ENCODE assay signal across 23 cellular contexts in the genomic region with DNA sequence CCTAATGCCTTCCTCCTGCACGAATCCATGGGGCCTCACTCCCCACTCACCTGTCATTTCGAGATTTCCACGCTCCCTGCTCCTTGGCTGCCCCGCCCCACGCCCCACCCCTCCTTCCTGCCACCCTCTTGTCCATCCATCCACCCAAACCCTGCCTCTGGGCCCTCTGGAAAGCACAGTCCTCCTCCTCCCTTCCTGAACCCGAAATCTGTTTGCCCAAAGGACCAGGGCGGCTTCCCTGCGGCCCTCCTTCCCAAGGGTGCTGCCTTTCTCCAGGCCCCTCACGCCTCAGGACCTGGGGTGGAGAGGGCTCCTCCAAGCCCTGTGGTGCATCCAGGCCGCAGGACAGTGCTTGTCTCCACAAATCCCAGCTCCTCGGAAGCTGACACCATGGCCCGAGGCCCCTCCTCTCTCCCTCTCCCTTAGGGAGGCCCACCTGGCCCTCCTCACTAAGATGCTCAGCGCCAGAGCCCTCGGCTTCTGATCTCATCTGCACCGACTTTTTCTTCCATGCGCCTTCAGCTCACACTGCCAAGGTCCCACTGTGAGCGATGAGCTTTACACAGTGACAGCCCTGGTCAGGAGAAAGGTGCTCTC. TPM values are rescaled to one million over a fixed set of nuclear protein-coding genes. Genes with fewer than 3 reads are reported as not detected.
A peak's percentile ranks its signal among the peaks of the same experiment; 100 is the strongest.
DNase-seq lines count a peak whose midpoint lies in the region; ATAC-seq and TF ChIP-seq lines count a peak whose summit lies in the region.
"Had no signal": no experiment of that assay in that cellular context is flagged by ENCODE, and none has a peak within 500 bp of the region (broad histone marks: within the 10 kb centered on the region; RNA-seq: fewer than 3 reads in every experiment).

No MANE protein-coding gene starts in this region.

- peaks cover 4% of the 10 kb centered on the region for H3K4me1 ChIP-seq in osteoblast (ENCODE audit: insufficient read depth, low read length)

- no peaks in the 10 kb centered on the region for H3K36me3 ChIP-seq in osteoblast (ENCODE audit: insufficient read depth, low read length)
- H3K36me3 ChIP-seq: BLaER1 treated with 17β-estradiol and CSF1 and Interleukin-3, amounts not matched to agents 10 nM and 100 nM had no signal

- no peak overlapping the region for H3K27ac Mint-ChIP-seq in activated naive CD8-positive, alpha-beta T cell treated with anti-CD3 and anti-CD28 coated beads, Interleukin-2, amount 10 ng/mL, durations not matched to agents 7 days and 5 days
- H3K27ac Mint-ChIP-seq in activated naive CD8-positive, alpha-beta T cell treated with anti-CD3 and anti-CD28 coated beads for 36 hours: no peak overlapping the region
- H3K27ac Mint-ChIP-seq in dendritic cell treated with granulocyte-macrophage colony-stimulating factor and Interleukin-4, amounts not matched to agents 40 ng/mL and 50 ng/mL, for 4 days: peak overlapping the region; percentile 75
- no peak overlapping the region for H3K27ac Mint-ChIP-seq in natural killer cell
- H3K27ac Mint-ChIP-seq: CD8-positive, alpha-beta T cell had no signal

- peaks cover 6% of the 10 kb centered on the region for H3K27me3 Mint-ChIP-seq in activated naive CD8-positive, alpha-beta T cell treated with anti-CD3 and anti-CD28 coated beads, Interleukin-2, amount 10 ng/mL, durations not matched to agents 7 days and 5 days
- peaks cover 14% of the 10 kb centered on the region for H3K27me3 Mint-ChIP-seq in activated naive CD8-positive, alpha-beta T cell treated with anti-CD3 and anti-CD28 coated beads for 36 hours
- peaks cover 18% of the 10 kb centered on the region for H3K27me3 Mint-ChIP-seq in dendritic cell treated with granulocyte-macrophage colony-stimulating factor and Interleukin-4, amounts not matched to agents 40 ng/mL and 50 ng/mL, for 4 days
- H3K27me3 Mint-ChIP-seq in natural killer cell (ENCODE audit: low read depth in 2 of 2): peaks cover 12 to 13% of the 10 kb centered on the region in 2 donors

- H3K79me2 ChIP-seq in osteoblast (ENCODE audit: insufficient read depth, low read length): no peaks in the 10 kb centered on the region

- DNase-seq in activated naive CD8-positive, alpha-beta T cell treated with anti-CD3 and anti-CD28 coated beads, Interleukin-2, amount 10 ng/mL, durations not matched to agents 7 days and 5 days: peak; percentile 10
- no peak for DNase-seq in activated naive CD8-positive, alpha-beta T cell treated with anti-CD3 and anti-CD28 coated beads for 36 hours
- peak; percentile 38 to 83 for DNase-seq in NCI-H524 (lab: John Stamatoyannopoulos, UW)
- DNase-seq in osteoblast (ENCODE audit: insufficient read length, low spot score, missing footprints): peak; percentile 27
- DNase-seq in activated effector memory CD4-positive, alpha-beta T cell treated with Interleukin-2 at 50 U/mL for 16 hours: no peak
- no peak for DNase-seq in natural killer cell
- DNase-seq: Calu3; CD8-positive, alpha-beta T cell; GF-D8; NCI-H1092 treated with DMSO at 0.1 percent for 48 hours; NCI-H146; NCI-H2029 treated with DMSO at 0.1 percent for 48 hours; NCI-H2171 treated with DMSO at 0.1 percent for 48 hours; NCI-H446; OCI-M1; RPMI8226; SIG-M5 had no signal

- no peak overlapping the region for H3K4me3 Mint-ChIP-seq in activated naive CD8-positive, alpha-beta T cell treated with anti-CD3 and anti-CD28 coated beads, Interleukin-2, amount 10 ng/mL, durations not matched to agents 7 days and 5 days
- H3K4me3 Mint-ChIP-seq in activated naive CD8-positive, alpha-beta T cell treated with anti-CD3 and anti-CD28 coated beads for 36 hours: no peak overlapping the region
- no peak overlapping the region for H3K4me3 Mint-ChIP-seq in dendritic cell treated with granulocyte-macrophage colony-stimulating factor and Interleukin-4, amounts not matched to agents 40 ng/mL and 50 ng/mL, for 4 days
- H3K4me3 Mint-ChIP-seq in natural killer cell: no peak overlapping the region
- H3K4me3 Mint-ChIP-seq: CD8-positive, alpha-beta T cell had no signal

- H3K27ac ChIP-seq in osteoblast (ENCODE audit: low read depth, low read length): no peak overlapping the region
- H3K27ac ChIP-seq: BLaER1 treated with 17β-estradiol and CSF1 and Interleukin-3, amounts not matched to agents 10 nM and 100 nM had no signal

- no peaks in the 10 kb centered on the region for H4K20me1 ChIP-seq in osteoblast (ENCODE audit: insufficient read depth, low read length)
- H4K20me1 ChIP-seq: BLaER1 treated with 17β-estradiol and CSF1 and Interleukin-3, amounts not matched to agents 10 nM and 100 nM had no signal

- H3K9me3 Mint-ChIP-seq in activated naive CD8-positive, alpha-beta T cell treated with anti-CD3 and anti-CD28 coated beads, Interleukin-2, amount 10 ng/mL, durations not matched to agents 7 days and 5 days: no peaks in the 10 kb centered on the region
- H3K9me3 Mint-ChIP-seq in activated naive CD8-positive, alpha-beta T cell treated with anti-CD3 and anti-CD28 coated beads for 36 hours: no peaks in the 10 kb centered on the region
- H3K9me3 Mint-ChIP-seq in dendritic cell treated with granulocyte-macrophage colony-stimulating factor and Interleukin-4, amounts not matched to agents 40 ng/mL and 50 ng/mL, for 4 days: no peaks in the 10 kb centered on the region
- no peaks in the 10 kb centered on the region for H3K9me3 Mint-ChIP-seq in natural killer cell
- H3K9me3 Mint-ChIP-seq: CD8-positive, alpha-beta T cell had no signal

- no peak overlapping the region for H2AFZ ChIP-seq in osteoblast (ENCODE audit: low read length)

- POLR2A ChIA-PET in activated naive CD8-positive, alpha-beta T cell treated with anti-CD3 and anti-CD28 coated beads, Interleukin-2, amount 10 ng/mL, durations not matched to agents 7 days and 5 days (lab: Charles Lee): no interaction called here

- no peak for ATAC-seq in activated naive CD8-positive, alpha-beta T cell treated with anti-CD3 and anti-CD28 coated beads, Interleukin-2, amount 10 ng/mL, durations not matched to agents 7 days and 5 days (ENCODE audit: low read depth)
- ATAC-seq in HG03521 (IDR thresholded peaks at IDR 0.05; ENCODE audit: unreplicated experiment): no peak
- ATAC-seq in natural killer cell: no peak
- ATAC-seq: CD8-positive, alpha-beta T cell; GM12878 had no signal

- H3K4me3 ChIP-seq in osteoblast (ENCODE audit: insufficient read depth, low read length): no peak overlapping the region
- H3K4me3 ChIP-seq: BLaER1 treated with 17β-estradiol and CSF1 and Interleukin-3, amounts not matched to agents 10 nM and 100 nM; GM12878 had no signal

- TF ChIP-seq CTCF in osteoblast (IDR thresholded peaks at IDR 0.05; ENCODE audit: extremely low read depth, low read depth, low read length): no peak
- TF ChIP-seq CTCF in natural killer cell (IDR thresholded peaks at IDR 0.05): no peak

- intact Hi-C loops in dendritic cell treated with granulocyte-macrophage colony-stimulating factor and Interleukin-4, amounts not matched to agents 40 ng/mL and 50 ng/mL, for 4 days (cut with micrococcal nuclease): no loop called here
- intact Hi-C loops in natural killer cell (cut with micrococcal nuclease): no loop called here

- H3K4me1 Mint-ChIP-seq in activated naive CD8-positive, alpha-beta T cell treated with anti-CD3 and anti-CD28 coated beads, Interleukin-2, amount 10 ng/mL, durations not matched to agents 7 days and 5 days: peaks cover 3% of the 10 kb centered on the region
- H3K4me1 Mint-ChIP-seq in activated naive CD8-positive, alpha-beta T cell treated with anti-CD3 and anti-CD28 coated beads for 36 hours: peaks cover 4% of the 10 kb centered on the region
- peaks cover 62% of the 10 kb centered on the region for H3K4me1 Mint-ChIP-seq in dendritic cell treated with granulocyte-macrophage colony-stimulating factor and Interleukin-4, amounts not matched to agents 40 ng/mL and 50 ng/mL, for 4 days (ENCODE audit: low read depth)
- no peaks in the 10 kb centered on the region for H3K4me1 Mint-ChIP-seq in natural killer cell

- H3K36me3 Mint-ChIP-seq in activated naive CD8-positive, alpha-beta T cell treated with anti-CD3 and anti-CD28 coated beads, Interleukin-2, amount 10 ng/mL, durations not matched to agents 7 days and 5 days: no peaks in the 10 kb centered on the region
- no peaks in the 10 kb centered on the region for H3K36me3 Mint-ChIP-seq in activated naive CD8-positive, alpha-beta T cell treated with anti-CD3 and anti-CD28 coated beads for 36 hours
- no peaks in the 10 kb centered on the region for H3K36me3 Mint-ChIP-seq in dendritic cell treated with granulocyte-macrophage colony-stimulating factor and Interleukin-4, amounts not matched to agents 40 ng/mL and 50 ng/mL, for 4 days (ENCODE audit: low read depth)
- no peaks in the 10 kb centered on the region for H3K36me3 Mint-ChIP-seq in natural killer cell
- H3K36me3 Mint-ChIP-seq: CD8-positive, alpha-beta T cell had no signal

- H3K4me2 ChIP-seq in osteoblast (ENCODE audit: insufficient read depth, low read length): no peak overlapping the region
- H3K4me2 ChIP-seq: BLaER1 treated with 17β-estradiol and CSF1 and Interleukin-3, amounts not matched to agents 10 nM and 100 nM had no signal

- no peaks in the 10 kb centered on the region for H3K27me3 ChIP-seq in osteoblast (ENCODE audit: insufficient read depth, low read length)
- H3K27me3 ChIP-seq: BLaER1 treated with 17β-estradiol and CSF1 and Interleukin-3, amounts not matched to agents 10 nM and 100 nM had no signal

- H3K9me3 ChIP-seq in osteoblast (ENCODE audit: low read depth, low read length): no peaks in the 10 kb centered on the region
- H3K9me3 ChIP-seq: BLaER1 treated with 17β-estradiol and CSF1 and Interleukin-3, amounts not matched to agents 10 nM and 100 nM had no signal

RNA-seq across cellular contexts. Expression of gene ALDH3A1, which starts 11.9 kb away (rescaled TPM):
- not detected for total RNA-seq in activated naive CD8-positive, alpha-beta T cell treated with anti-CD3 and anti-CD28 coated beads, Interleukin-2, amount 10 ng/mL, durations not matched to agents 7 days and 5 days
- under 1 TPM; 0.34 to 0.47 TPM for total RNA-seq in activated naive CD8-positive, alpha-beta T cell treated with anti-CD3 and anti-CD28 coated beads for 36 hours
- total RNA-seq in osteoblast (under 0.01 TPM in 1 of 2 replicates, not detected in the other), natural killer cell (not detected)
- total RNA-seq: CD8-positive, alpha-beta T cell; GM12878; LHCN-M2 had no signal

RNA-seq across cellular contexts. Expression of gene SLC47A2, which starts 43.6 kb away (rescaled TPM):
- not detected for total RNA-seq in activated naive CD8-positive, alpha-beta T cell treated with anti-CD3 and anti-CD28 coated beads, Interleukin-2, amount 10 ng/mL, durations not matched to agents 7 days and 5 days
- not detected for total RNA-seq in activated naive CD8-positive, alpha-beta T cell treated with anti-CD3 and anti-CD28 coated beads for 36 hours
- not detected in 2 replicates for total RNA-seq in osteoblast
- not detected for total RNA-seq in natural killer cell
- total RNA-seq: Calu3; CD8-positive, alpha-beta T cell; GM12878; H4; LHCN-M2 had no signal

Comparison
In these comparisons a context has a peak if more than half of its experiments do, and no peak if none do; other contexts are left out.
1. DNase-seq: peak in activated naive CD8-positive, alpha-beta T cell treated with anti-CD3 and anti-CD28 coated beads, Interleukin-2, amount 10 ng/mL, durations not matched to agents 7 days and 5 days (single experiment), NCI-H524 (2 of 2) and osteoblast (single experiment); none in activated naive CD8-positive, alpha-beta T cell treated with anti-CD3 and anti-CD28 coated beads for 36 hours (single experiment), activated effector memory CD4-positive, alpha-beta T cell treated with Interleukin-2 at 50 U/mL for 16 hours (single experiment) and natural killer cell (single experiment).